8 cellular contexts compared by ENCODE assay signal in the genomic region with DNA sequence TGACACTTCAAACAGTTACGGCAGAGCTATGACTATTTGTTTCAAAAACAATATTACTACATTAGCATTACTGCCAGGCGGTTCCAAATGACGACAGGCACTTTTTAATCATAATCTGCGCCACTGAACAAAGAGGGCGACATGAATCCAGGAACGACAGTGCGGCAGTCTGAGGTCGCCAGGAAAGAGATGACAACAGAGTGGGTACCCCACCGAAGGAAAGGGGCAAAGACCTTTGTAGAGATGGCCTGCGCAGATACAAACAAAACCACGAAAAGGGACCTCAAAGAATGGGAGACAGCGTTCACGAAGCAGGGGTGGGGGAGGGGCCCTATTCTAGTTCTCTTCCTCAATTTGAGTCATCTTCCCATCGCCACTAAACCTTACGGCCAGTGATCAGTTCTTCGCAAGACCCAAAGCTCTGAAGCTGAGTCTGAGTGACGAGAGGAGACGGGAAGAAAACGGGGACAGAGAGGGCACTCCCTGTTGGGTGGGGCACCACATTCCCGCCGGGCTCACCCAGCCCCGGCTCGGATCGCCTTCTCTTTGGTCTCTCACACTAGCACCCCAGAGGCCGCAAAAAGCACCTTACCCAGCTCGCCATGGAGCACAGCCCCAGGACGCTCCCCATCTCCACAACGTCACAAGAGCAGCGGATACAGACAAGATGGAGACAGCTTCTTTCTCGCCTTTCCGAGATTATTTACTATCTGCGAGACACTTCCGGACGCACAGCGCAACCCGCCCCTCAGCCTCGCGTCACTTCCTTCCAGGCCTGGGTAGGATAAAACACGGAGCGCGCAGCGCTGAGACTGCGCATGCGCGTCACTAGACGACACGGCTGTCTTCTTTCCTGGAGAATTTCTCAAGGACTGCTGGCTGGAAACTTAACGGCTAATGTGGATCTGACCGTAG. TPM values are rescaled to one million over a fixed set of nuclear protein-coding genes. Genes with fewer than 3 reads are reported as not detected.
DNase-seq lines count a peak whose midpoint lies in the region; TF ChIP-seq lines count a peak whose summit lies in the region.

A gene (minus strand): TSS at position 701 of the 915 bp plus-strand sequence. CDS start 70 bp downstream, at position 631.

- H3K27ac ChIP-seq in effector memory CD4-positive, alpha-beta T cell (ENCODE audit: insufficient read depth, low read length, poor library complexity, severe bottlenecking), result peak within 1 kb of the TSS; percentile 100

- peaks cover 5% of the 10 kb centered on the region for H3K36me3 ChIP-seq in effector memory CD4-positive, alpha-beta T cell (ENCODE audit: control insufficient read depth, insufficient read depth, low read length)

- no peaks in the 10 kb centered on the region for H3K9me3 ChIP-seq in effector memory CD4-positive, alpha-beta T cell (ENCODE audit: control insufficient read depth, low read length)

- H3K4me1 ChIP-seq in effector memory CD4-positive, alpha-beta T cell (ENCODE audit: control insufficient read depth, insufficient read depth, low read length, poor library complexity, severe bottlenecking), result peaks cover 12% of the 10 kb centered on the region

- peak within 1 kb of the TSS; percentile 100 for H3K4me3 ChIP-seq in effector memory CD4-positive, alpha-beta T cell (ENCODE audit: insufficient read depth, low read depth, low read length, poor library complexity, severe bottlenecking)

- CTCF ChIA-PET in activated CD8-positive, alpha-beta memory T cell treated with anti-CD3 and anti-CD28 coated beads for 36 hours (lab: Charles Lee), result no interaction called here

- DNase-seq in CMK (ENCODE audit: low read depth) (peak; percentile 89), GM20000 (ENCODE audit: low spot score) (peak; percentile 84), HT-29 (ENCODE audit: low spot score) (peak; percentile 96), NOMO-1 (lab: John Stamatoyannopoulos, UW; ENCODE audit: unreplicated experiment in 2 of 2) (peak; percentile 90 to 91), lung microvascular endothelial cell (ENCODE audit: low read depth in 2 of 2) (peak; percentile 95 to 97)
- peak; percentile 87 to 93 (median 89) for DNase-seq in effector memory CD4-positive, alpha-beta T cell
- DNase-seq in stimulated activated CD4-positive, alpha-beta T cell treated with anti-CD3 and anti-CD28 coated beads, TNF-alpha, amount 100 ng/mL, for 48 hours (ENCODE audit: low read depth in 3 of 3), result peak; percentile 80 to 87 (median 83)

- TF ChIP-seq CTCF in GM20000 (IDR thresholded peaks at IDR 0.05; ENCODE audit: extremely low read depth, missing control alignments), result no peak

- no peaks in the 10 kb centered on the region for H3K27me3 ChIP-seq in effector memory CD4-positive, alpha-beta T cell (replicated peaks; ENCODE audit: control insufficient read depth, insufficient read depth, low read length, poor library complexity, severe bottlenecking)

- POLR2A ChIA-PET in activated CD8-positive, alpha-beta memory T cell treated with anti-CD3 and anti-CD28 coated beads for 36 hours (lab: Charles Lee), result interaction anchor here (0.7 to 2.1 kb wide), 6 partner anchors 17 to 77 kb away, joined by 3 to 7 read pairs (median 4); a partner anchor contains a TSS

RNA-seq across cellular contexts. Expression of the gene that starts here (rescaled TPM):
- 22.9 and 27.0 TPM in 2 replicates for total RNA-seq in HT-29 (2014; rRNA removed; shearing (Covaris generic))
- 10 to 100 TPM; 49.3 to 51.5 TPM for total RNA-seq in activated CD8-positive, alpha-beta memory T cell treated with anti-CD3 and anti-CD28 coated beads for 36 hours
- total RNA-seq in lung microvascular endothelial cell, result 152 and 270 TPM in 2 replicates

Comparison
In these comparisons a context has a peak if more than half of its experiments do, and no peak if none do; other contexts are left out.
1. Peak in every context shown above with its lines: DNase-seq, H3K4me3 ChIP-seq and H3K27ac ChIP-seq.